8 cellular contexts compared by ENCODE assay signal in the genomic region with DNA sequence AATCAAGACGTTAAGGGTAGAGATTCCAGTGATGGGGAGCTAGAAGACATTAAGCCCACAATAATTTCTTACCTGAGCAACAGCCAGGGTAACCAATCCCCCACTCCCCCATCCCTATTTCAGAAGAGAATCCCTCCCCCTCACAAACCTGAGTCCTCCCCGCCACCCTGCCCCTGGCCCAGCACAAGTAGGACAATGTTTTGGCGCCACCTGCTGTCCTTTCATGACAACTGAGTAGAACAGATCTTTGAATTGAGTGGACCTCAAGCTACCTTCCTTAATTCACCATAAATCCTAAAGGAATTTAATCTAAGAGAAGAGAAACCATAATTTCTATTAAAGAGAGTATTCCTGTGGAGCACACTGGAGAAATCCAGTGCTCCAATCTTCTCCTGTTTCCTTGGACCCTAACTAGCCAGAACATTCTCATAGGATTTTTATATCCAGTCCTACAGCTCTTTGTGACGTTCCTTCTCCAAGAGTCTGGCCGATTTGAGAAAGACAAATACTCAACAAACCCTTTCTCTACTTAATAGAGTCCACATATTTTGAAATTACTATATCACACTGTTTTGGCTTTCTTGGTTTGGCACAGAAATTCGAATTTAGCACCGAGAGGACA. TPM values are rescaled to one million over a fixed set of nuclear protein-coding genes. Genes with fewer than 3 reads are reported as not detected.
DNase-seq lines count a peak whose midpoint lies in the region; ATAC-seq, FAIRE-seq and TF ChIP-seq lines count a peak whose summit lies in the region.

No MANE protein-coding gene starts in this region.

- in situ Hi-C loops in G401 (cut with HindIII; ENCODE audit: low sequenced_read_pairs): no loop called here

- no peaks in the 10 kb centered on the region for H3K36me3 ChIP-seq in WERI-Rb-1
- no peaks in the 10 kb centered on the region for H3K36me3 ChIP-seq in bronchial epithelial cell (ENCODE audit: control insufficient read depth, insufficient read depth, low read length)
- no peaks in the 10 kb centered on the region for H3K36me3 ChIP-seq in kidney (ENCODE audit: control insufficient read depth in 1 of 2, insufficient read depth in 2 of 2, low read length in 2 of 2)

- H3K4me3 ChIP-seq in WERI-Rb-1 (ENCODE audit: low read depth, low read length) (no peak overlapping the region), bronchial epithelial cell (ENCODE audit: low read depth, low read length) (no peak overlapping the region), kidney (ENCODE audit: low read length in 2 of 2) (no peak overlapping the region)

- ATAC-seq in GM18519 (IDR thresholded peaks at IDR 0.05; ENCODE audit: low FRiP score, unreplicated experiment): no peak

- no peak overlapping the region for H3K9ac ChIP-seq in kidney (ENCODE audit: low read length in 2 of 2)

- H3K4me1 ChIP-seq in kidney (ENCODE audit: control insufficient read depth in 1 of 2, insufficient read depth in 1 of 2, low read depth in 1 of 2, low read length in 2 of 2): peaks cover 21 to 30% of the 10 kb centered on the region in 2 donors

- intact Hi-C loops in kidney (cut with DNase I): no loop called here

- TF ChIP-seq CTCF in WERI-Rb-1 (IDR thresholded peaks at IDR 0.05; ENCODE audit: low read depth, low read length) (peak; percentile 61), bronchial epithelial cell (IDR thresholded peaks at IDR 0.05; ENCODE audit: insufficient read depth, low read length, severe bottlenecking) (peak; percentile 62), kidney (IDR thresholded peaks at IDR 0.05; ENCODE audit: borderline replicate concordance, extremely low read depth, insufficient read depth) (peak; percentile 88)

- H3K9me3 ChIP-seq in WERI-Rb-1 (ENCODE audit: severe bottlenecking) (no peaks in the 10 kb centered on the region), kidney (ENCODE audit: control insufficient read depth in 1 of 2, low read length in 2 of 2) (no peaks in the 10 kb centered on the region)

- no peak for FAIRE-seq in bronchial epithelial cell (lab: Jason Lieb, UNC)
- FAIRE-seq in kidney (lab: Jason Lieb, UNC): no peak

- H3K27me3 ChIP-seq in WERI-Rb-1 (ENCODE audit: insufficient read depth, low read depth, severe bottlenecking) (no peaks in the 10 kb centered on the region), bronchial epithelial cell (ENCODE audit: control insufficient read depth, insufficient read depth, low read length) (no peaks in the 10 kb centered on the region)

- DNase-seq in G401 (ENCODE audit: low spot score) (peak; percentile 72), M059J (ENCODE audit: low read depth) (peak; percentile 39), WERI-Rb-1 (peak; percentile 75), bronchial epithelial cell (ENCODE audit: low read depth) (peak; percentile 44), kidney (no peak), NCI-H128 (lab: John Stamatoyannopoulos, UW; ENCODE audit: unreplicated experiment) (no peak)
- DNase-seq in stimulated activated CD4-positive, alpha-beta T cell treated with anti-CD3 and anti-CD28 coated beads, Interleukin-4, amount 100 ng/mL, for 24 hours: peak; percentile 68

- no peak overlapping the region for H3K27ac ChIP-seq in WERI-Rb-1
- H3K27ac ChIP-seq in kidney (ENCODE audit: low read depth in 2 of 2, low read length in 2 of 2): no peak overlapping the region

RNA-seq across cellular contexts. Expression of a gene that starts 41.1 kb away (rescaled TPM):
- 31.7 TPM in 2 replicates for total RNA-seq in G401 (2014; rRNA removed; shearing (Covaris generic))
- total RNA-seq in M059J (2014; rRNA removed; shearing (Covaris generic)): 13.6 and 19.2 TPM in 2 replicates
- total RNA-seq in bronchial epithelial cell (10.2 and 22.1 TPM in 2 replicates), kidney (17.5 TPM)
- polyA plus RNA-seq in kidney (ENCODE audit: insufficient read depth, low read depth, low replicate concordance): 17.7 TPM

RNA-seq across cellular contexts. Expression of a gene that starts 50.3 kb away (rescaled TPM):
- not detected in 2 replicates for total RNA-seq in G401 (2014; rRNA removed; shearing (Covaris generic))
- 0.02 TPM in 1 of 2 replicates, not detected in the other for total RNA-seq in M059J (2014; rRNA removed; shearing (Covaris generic))
- 1.3 and 1.9 TPM in 2 replicates for total RNA-seq in bronchial epithelial cell
- total RNA-seq in kidney: 2.8 TPM
- 10.9 TPM for polyA plus RNA-seq in kidney (ENCODE audit: insufficient read depth, low read depth, low replicate concordance)

RNA-seq across cellular contexts. Expression of a gene that starts 57.2 kb away (rescaled TPM):
- 34.7 and 39.0 TPM in 2 replicates for total RNA-seq in G401 (2014; rRNA removed; shearing (Covaris generic))
- 30.2 and 43.4 TPM in 2 replicates for total RNA-seq in M059J (2014; rRNA removed; shearing (Covaris generic))
- 44.2 and 54.5 TPM in 2 replicates for total RNA-seq in bronchial epithelial cell
- total RNA-seq in kidney: 97.5 TPM
- polyA plus RNA-seq in kidney (ENCODE audit: insufficient read depth, low read depth, low replicate concordance): 131 TPM

RNA-seq across cellular contexts. Expression of a gene that starts 58.5 kb away (rescaled TPM):
- 55.4 and 64.6 TPM in 2 replicates for total RNA-seq in G401 (2014; rRNA removed; shearing (Covaris generic))
- total RNA-seq in M059J (2014; rRNA removed; shearing (Covaris generic)): 54.9 and 66.6 TPM in 2 replicates
- 57.4 and 110 TPM in 2 replicates for total RNA-seq in bronchial epithelial cell
- total RNA-seq in kidney: 106 TPM
- polyA plus RNA-seq in kidney (ENCODE audit: insufficient read depth, low read depth, low replicate concordance): 112 TPM

RNA-seq across cellular contexts. Expression of a gene that starts 58.8 kb away (rescaled TPM):
- total RNA-seq in G401 (2014; rRNA removed; shearing (Covaris generic)): not detected in 2 replicates
- total RNA-seq in M059J (2014; rRNA removed; shearing (Covaris generic)): not detected in 2 replicates
- total RNA-seq in bronchial epithelial cell (not detected in 2 replicates), kidney (0.88 TPM)
- 3.1 TPM for polyA plus RNA-seq in kidney (ENCODE audit: insufficient read depth, low read depth, low replicate concordance)

Comparison
In these comparisons a context has a peak if more than half of its experiments do, and no peak if none do; other contexts are left out.
1. DNase-seq: peak in G401 (single experiment), M059J (single experiment), WERI-Rb-1 (single experiment), bronchial epithelial cell (single experiment) and stimulated activated CD4-positive, alpha-beta T cell treated with anti-CD3 and anti-CD28 coated beads, Interleukin-4, amount 100 ng/mL, for 24 hours (single experiment); none in kidney (single experiment) and NCI-H128 (single experiment).
2. Peak in every context shown above with its lines, with median percentiles within 50 percentile points of each other: CTCF ChIP-seq.